ENCODE assay signal across 8 cellular contexts in the genomic region with DNA sequence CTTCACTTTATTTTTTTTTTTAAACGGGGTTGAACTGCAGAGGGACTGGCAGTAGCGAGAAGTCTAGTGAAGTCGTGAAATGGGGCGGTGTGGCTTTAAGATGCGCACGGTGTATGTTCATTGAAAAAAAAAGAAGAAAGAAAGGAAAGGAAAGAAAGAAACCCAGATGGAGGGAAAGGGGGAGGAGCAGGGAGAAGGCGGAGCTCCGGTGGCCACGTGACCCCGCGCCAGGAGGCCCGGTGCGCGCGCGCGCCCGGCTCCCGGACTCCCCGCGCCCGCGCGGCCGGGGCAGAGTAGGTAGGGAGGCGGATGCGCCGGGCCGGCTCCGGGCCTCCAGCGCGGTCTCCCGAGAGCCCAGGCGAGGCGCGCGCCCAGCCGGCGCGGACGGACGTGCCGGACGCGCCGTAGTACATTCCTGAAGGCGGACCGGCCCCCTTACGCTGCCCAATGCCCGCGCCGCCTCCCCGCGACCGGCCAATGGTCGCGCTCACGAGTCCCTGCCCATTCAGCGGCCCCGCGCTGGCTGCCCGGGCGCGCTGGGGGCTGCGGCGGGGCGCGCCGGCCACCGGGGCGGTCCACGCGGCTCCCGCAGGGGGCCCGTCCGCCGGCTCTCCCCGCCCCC. TPM values are rescaled to one million over a fixed set of nuclear protein-coding genes. Genes with fewer than 3 reads are reported as not detected.
DNase-seq lines count a peak whose midpoint lies in the region; ATAC-seq and TF ChIP-seq lines count a peak whose summit lies in the region.

No MANE protein-coding gene starts in this region.

- H3K79me2 ChIP-seq in OCI-LY3 (ENCODE audit: low read length), result peaks cover 28% of the 10 kb centered on the region

- peak overlapping the region; percentile 99 for H3K9ac ChIP-seq in OCI-LY3 (ENCODE audit: low read length)

- no peak for TF ChIP-seq CTCF in OCI-LY3 (IDR thresholded peaks at IDR 0.05; ENCODE audit: low read depth, low read length)
- TF ChIP-seq CTCF in epithelial cell of proximal tubule (conservative IDR thresholded peaks at IDR 0.05; ENCODE audit: low read depth, low read length), result no peak

- H3K27me3 ChIP-seq in OCI-LY3 (ENCODE audit: low read depth, low read length), result no peaks in the 10 kb centered on the region

- peaks cover 18% of the 10 kb centered on the region for H3K27me3 Mint-ChIP-seq in activated T-cell treated with anti-CD3 and anti-CD28 coated beads, Interleukin-2, amount 50 U/mL, for 4 hours (ENCODE audit: low read depth)

- no peaks in the 10 kb centered on the region for H3K9me3 Mint-ChIP-seq in activated T-cell treated with anti-CD3 and anti-CD28 coated beads, Interleukin-2, amount 50 U/mL, for 4 hours

- DNase-seq in D341Med (ENCODE audit: low spot score) (peak; percentile 90), HuH-7 (ENCODE audit: low spot score) (peak; percentile 82), epithelial cell of proximal tubule (ENCODE audit: low read depth) (peak; percentile 61), mucosa of gallbladder (ENCODE audit: low spot score) (peak; percentile 93)
- peak; percentile 80 for DNase-seq in activated T-cell treated with anti-CD3 and anti-CD28 coated beads, Interleukin-2, amount 50 U/mL, for 4 hours
- DNase-seq in stimulated activated CD8-positive, alpha-beta memory T cell treated with anti-CD3 and anti-CD28 coated beads, Interleukin-4, amount 100 ng/mL, for 24 hours (ENCODE audit: low read depth), result peak; percentile 80

- peak overlapping the region; percentile 95 for H3K4me3 Mint-ChIP-seq in activated T-cell treated with anti-CD3 and anti-CD28 coated beads, Interleukin-2, amount 50 U/mL, for 4 hours

- no peaks in the 10 kb centered on the region for H3K36me3 ChIP-seq in OCI-LY3 (replicated peaks; ENCODE audit: low read depth, low read length)

- ATAC-seq in GM21447 (IDR thresholded peaks at IDR 0.05; ENCODE audit: unreplicated experiment), result peak; percentile 36
- peak; percentile 58 to 65 for ATAC-seq in activated T-cell treated with anti-CD3 and anti-CD28 coated beads, Interleukin-2, amount 50 U/mL, for 4 hours

- no peaks in the 10 kb centered on the region for H3K36me3 Mint-ChIP-seq in activated T-cell treated with anti-CD3 and anti-CD28 coated beads, Interleukin-2, amount 50 U/mL, for 4 hours (ENCODE audit: insufficient read depth)

- no peaks in the 10 kb centered on the region for H4K20me1 ChIP-seq in OCI-LY3 (ENCODE audit: insufficient read depth, low read length)

- peak overlapping the region; percentile 99 for H3K4me3 ChIP-seq in OCI-LY3 (ENCODE audit: low read length)
- H3K4me3 ChIP-seq in epithelial cell of proximal tubule (ENCODE audit: low read depth, low read length), result peak overlapping the region; percentile 95

- peak overlapping the region; percentile 100 for H3K4me2 ChIP-seq in OCI-LY3 (ENCODE audit: low read length)

- no peaks in the 10 kb centered on the region for H3K9me3 ChIP-seq in OCI-LY3 (ENCODE audit: insufficient read depth, low read length)

- H3K27ac ChIP-seq in OCI-LY3 (ENCODE audit: low read length), result peak overlapping the region; percentile 70

- peaks cover 13% of the 10 kb centered on the region for H3K4me1 ChIP-seq in OCI-LY3 (ENCODE audit: low read length)

- peak overlapping the region; percentile 79 for H2AFZ ChIP-seq in OCI-LY3 (ENCODE audit: low read depth, low read length)

- peaks cover 37% of the 10 kb centered on the region for H3K4me1 Mint-ChIP-seq in activated T-cell treated with anti-CD3 and anti-CD28 coated beads, Interleukin-2, amount 50 U/mL, for 4 hours (ENCODE audit: low read depth)

RNA-seq across cellular contexts. Expression of a gene that starts 6.0 kb away (rescaled TPM):
- 1 to 10 TPM; 2.5 to 6.1 (median 4.1) TPM for total RNA-seq in activated T-cell treated with anti-CD3 and anti-CD28 coated beads, Interleukin-2, amount 50 U/mL, for 4 hours
- total RNA-seq in epithelial cell of proximal tubule (1.7 and 3.5 TPM in 2 replicates), mucosa of gallbladder (57.9 TPM)

Comparison
In these comparisons a context has a peak if more than half of its experiments do, and no peak if none do; other contexts are left out.
1. Peak in every context shown above with its lines: DNase-seq, ATAC-seq, H3K4me3 ChIP-seq and H3K27ac ChIP-seq.